ENCODE assay signal across 12 cellular contexts in genomic region chr5:142095035-142095434, GRCh38. TPM values are rescaled to one million over a fixed set of nuclear protein-coding genes. Genes with fewer than 3 reads are reported as not detected.
DNase-seq lines count a peak whose midpoint lies in the region; TF ChIP-seq lines count a peak whose summit lies in the region.
"Had no signal": no experiment of that assay in that cellular context is flagged by ENCODE, and none has a peak within 500 bp of the region (broad histone marks: within the 10 kb centered on the region; RNA-seq: fewer than 3 reads in every experiment).

No MANE protein-coding gene starts in this region.

- H3K4me1 ChIP-seq in thymus (ENCODE audit: control insufficient read depth, insufficient read depth, low read length) = peaks cover 6% of the 10 kb centered on the region
- H3K4me1 ChIP-seq in esophagus muscularis mucosa = peaks cover 0 to 14% (median 8%) of the 10 kb centered on the region in 4 donors

- H3K27ac ChIP-seq in thymus (ENCODE audit: low read depth) (peak overlapping the region; percentile 48), esophagus muscularis mucosa (replicated peaks in 1 of 4) (no peak overlapping the region)
- H3K27ac ChIP-seq: 22Rv1, foreskin keratinocyte had no signal

- H3K36me3 ChIP-seq in thymus (ENCODE audit: control insufficient read depth, insufficient read depth) = no peaks in the 10 kb centered on the region
- no peaks in the 10 kb centered on the region for H3K36me3 ChIP-seq in esophagus muscularis mucosa

- peaks cover 1% of the 10 kb centered on the region for H3K9me3 ChIP-seq in thymus (ENCODE audit: control insufficient read depth)
- H3K9me3 ChIP-seq in esophagus muscularis mucosa = no peaks in the 10 kb centered on the region

- H3K27me3 ChIP-seq in thymus (ENCODE audit: control insufficient read depth, insufficient read depth) = no peaks in the 10 kb centered on the region
- no peaks in the 10 kb centered on the region for H3K27me3 ChIP-seq in esophagus muscularis mucosa
- H3K27me3 ChIP-seq: foreskin keratinocyte had no signal

- H3K9me3 Mint-ChIP-seq in activated naive CD8-positive, alpha-beta T cell (ENCODE audit: low read depth) = no peaks in the 10 kb centered on the region

- H3K27ac Mint-ChIP-seq in activated naive CD8-positive, alpha-beta T cell = peak overlapping the region; percentile 97

- H3K4me3 ChIP-seq in thymus (ENCODE audit: low read length) (no peak overlapping the region), esophagus muscularis mucosa (no peak overlapping the region)

- H3K4me3 Mint-ChIP-seq in activated naive CD8-positive, alpha-beta T cell = peak overlapping the region; percentile 73

- no peak for TF ChIP-seq CTCF in esophagus muscularis mucosa (IDR thresholded peaks at IDR 0.05)

- peaks cover 74% of the 10 kb centered on the region for H3K4me1 Mint-ChIP-seq in activated naive CD8-positive, alpha-beta T cell (ENCODE audit: low read depth)

- 93% methylated on average over 4 of the region's 4 CpGs for WGBS in thymus
- 66% methylated on average over 4 of the region's 4 CpGs for WGBS in esophagus muscularis mucosa

- peak; percentile 26 for DNase-seq in activated CD4-positive, CD25-positive, alpha-beta regulatory T cell treated with anti-CD3 and anti-CD28 coated beads, Interleukin-2, amount 50 U/mL, for 16 hours (ENCODE audit: low read depth, low spot score)
- no peak for DNase-seq in activated CD4-positive, CD25-positive, alpha-beta regulatory T cell (lab: John Stamatoyannopoulos, UW)
- DNase-seq in stimulated activated CD4-positive, alpha-beta T cell treated with anti-CD3 and anti-CD28 coated beads, Interleukin-12 subunit alpha, Interleukin-12 subunit beta, amount 100 ng/mL, for 24 hours (ENCODE audit: low read depth in 2 of 2) = peak; percentile 61 to 71
- DNase-seq in esophagus muscularis mucosa (ENCODE audit: extremely low spot score) = no peak
- no peak for DNase-seq in GM03348 (ENCODE audit: low spot score)
- DNase-seq in KG1 (lab: John Stamatoyannopoulos, UW) = no peak
- DNase-seq: NCI-H1436, SHP77 treated with DMSO at 0.1 percent for 48 hours had no signal

- intact Hi-C loops in esophagus muscularis mucosa (cut with DNase I) = no loop called here

- no peaks in the 10 kb centered on the region for H3K27me3 Mint-ChIP-seq in activated naive CD8-positive, alpha-beta T cell

- no peak for TF ChIP-seq EP300 in esophagus muscularis mucosa (IDR thresholded peaks at IDR 0.05)

- TF ChIP-seq POLR2A in esophagus muscularis mucosa (IDR thresholded peaks at IDR 0.05; ENCODE audit: low read depth) = no peak

- H3K36me3 Mint-ChIP-seq in activated naive CD8-positive, alpha-beta T cell = no peaks in the 10 kb centered on the region

RNA-seq across cellular contexts. Expression of gene NDFIP1, which starts 13.5 kb away (rescaled TPM):
- polyA plus RNA-seq in thymus = 121 TPM
- 100 to 1,000 TPM in 2 of 4 donors, 10 to 100 TPM in 2; 57.8 to 169 (median 101) TPM for total RNA-seq in esophagus muscularis mucosa

Comparison
In these comparisons a context has a peak if more than half of its experiments do, and no peak if none do; other contexts are left out.
1. DNase-seq: peak in activated CD4-positive, CD25-positive, alpha-beta regulatory T cell treated with anti-CD3 and anti-CD28 coated beads, Interleukin-2, amount 50 U/mL, for 16 hours (single experiment) and stimulated activated CD4-positive, alpha-beta T cell treated with anti-CD3 and anti-CD28 coated beads, Interleukin-12 subunit alpha, Interleukin-12 subunit beta, amount 100 ng/mL, for 24 hours (2 of 2); none in activated CD4-positive, CD25-positive, alpha-beta regulatory T cell (0 of 4), esophagus muscularis mucosa (single experiment), GM03348 (single experiment) and KG1 (single experiment).